Comparison of ENCODE assay signal across 19 cellular contexts in the genomic region with DNA sequence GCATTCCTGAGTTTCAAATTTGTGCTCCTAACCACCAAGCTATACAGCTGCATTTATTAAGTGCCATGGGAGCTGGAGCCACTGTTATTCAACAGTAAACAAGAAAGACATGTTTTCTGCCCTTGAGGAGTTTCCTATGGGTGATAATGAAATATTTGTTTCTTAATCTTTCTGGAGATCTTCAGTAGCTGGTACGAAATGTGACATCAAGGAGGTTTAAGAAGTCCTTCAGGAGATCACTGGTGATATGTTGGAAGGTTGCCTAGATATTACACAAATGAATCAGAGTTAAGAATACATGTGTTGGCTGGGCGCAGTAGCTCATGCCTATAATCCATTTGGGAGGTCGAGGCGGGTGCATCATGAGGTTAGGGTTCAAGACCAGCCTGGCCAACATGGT. TPM values are rescaled to one million over a fixed set of nuclear protein-coding genes. Genes with fewer than 3 reads are reported as not detected.
DNase-seq lines count a peak whose midpoint lies in the region; ATAC-seq and TF ChIP-seq lines count a peak whose summit lies in the region.
"Had no signal": no experiment of that assay in that cellular context is flagged by ENCODE, and none has a peak within 500 bp of the region (broad histone marks: within the 10 kb centered on the region; RNA-seq: fewer than 3 reads in every experiment).

No MANE protein-coding gene starts in this region.

- H3K36me3 Mint-ChIP-seq in chondrocyte (ENCODE audit: low read depth), result peaks cover 1% of the 10 kb centered on the region

- H3K4me2 ChIP-seq in fibroblast of lung (ENCODE audit: extremely low read depth, insufficient read depth, low read length), result no peak overlapping the region
- H3K4me2 ChIP-seq in Karpas-422 (ENCODE audit: low read depth, low read length, poor library complexity, severe bottlenecking), result no peak overlapping the region

- in situ Hi-C loops in gastrocnemius medialis (cut with MboI; ENCODE audit: low sequenced_read_pairs in 4 of 4), result no loop called here

- peaks cover 3% of the 10 kb centered on the region for H3K36me3 ChIP-seq in fibroblast of lung (ENCODE audit: control insufficient read depth, insufficient read depth, low read length)
- peaks cover 0 to 28% of the 10 kb centered on the region in 2 donors for H3K36me3 ChIP-seq in gastrocnemius medialis
- peaks cover 26% of the 10 kb centered on the region for H3K36me3 ChIP-seq in Karpas-422 (ENCODE audit: insufficient read depth, low read length)

- intact Hi-C loops in gastrocnemius medialis (cut with DNase I; ENCODE audit: low total_unique reads), result no loop called here

- H3K4me1 ChIP-seq in fibroblast of lung (ENCODE audit: control insufficient read depth, extremely low read depth, insufficient read depth, low read length) (peaks cover 14% of the 10 kb centered on the region), gastrocnemius medialis (peaks cover 30 to 34% of the 10 kb centered on the region in 2 donors), Karpas-422 (ENCODE audit: low read length) (no peaks in the 10 kb centered on the region)
- H3K4me1 ChIP-seq: testis had no signal

- no peak overlapping the region for H3K27ac ChIP-seq in fibroblast of lung (ENCODE audit: insufficient read depth, low read length)
- peak overlapping the region; percentile 61 to 79 (median 72) for H3K27ac ChIP-seq in gastrocnemius medialis
- H3K27ac ChIP-seq in Karpas-422 (ENCODE audit: low read length), result no peak overlapping the region
- H3K27ac ChIP-seq: coronary artery, testis had no signal

- TF ChIP-seq CTCF in fibroblast of lung (conservative IDR thresholded peaks at IDR 0.05 in 1 of 2, IDR thresholded peaks at IDR 0.05 in 1 of 2; ENCODE audit: low read depth in 1 of 2, low read length in 2 of 2) (no peak), gastrocnemius medialis (IDR thresholded peaks at IDR 0.05 in 4 of 5, conservative IDR thresholded peaks at IDR 0.05 in 1 of 5) (no peak), chondrocyte (IDR thresholded peaks at IDR 0.05) (no peak)

- H4K20me1 ChIP-seq in fibroblast of lung (ENCODE audit: control insufficient read depth, extremely low read depth, insufficient read depth, low read length) (no peaks in the 10 kb centered on the region), Karpas-422 (ENCODE audit: insufficient read depth, low read depth, low read length) (no peaks in the 10 kb centered on the region)

- no peak overlapping the region for H3K27ac Mint-ChIP-seq in chondrocyte (ENCODE audit: unreplicated experiment)

- H3K9me3 Mint-ChIP-seq in chondrocyte (ENCODE audit: low read depth), result no peaks in the 10 kb centered on the region

- peak; percentile 41 for DNase-seq in ELR (ENCODE audit: low read depth)
- peak; percentile 18 for DNase-seq in NCI-H82 treated with DMSO at 0.1 percent for 48 hours (lab: John Stamatoyannopoulos, UW; ENCODE audit: unreplicated experiment)
- DNase-seq in fibroblast of lung (ENCODE audit: low read depth in 2 of 2), result peak; percentile 47 to 74
- DNase-seq in gastrocnemius medialis, result no peak
- DNase-seq in chondrocyte (ENCODE audit: low spot score), result no peak
- DNase-seq in Karpas-422, result no peak
- DNase-seq in AG08396 (ENCODE audit: low spot score), result no peak
- DNase-seq: activated CD4-positive, CD25-positive, alpha-beta regulatory T cell; erythroblast; hypothalamus; left colon; NCI-H1048; RPMI8226; stimulated activated CD4-positive, alpha-beta T cell treated with anti-CD3 and anti-CD28 coated beads, Interleukin-4, amount 100 ng/mL, for 24 hours; stimulated activated CD8-positive, alpha-beta memory T cell treated with anti-CD3 and anti-CD28 coated beads, Interleukin-4, amount 100 ng/mL, for 48 hours; T-helper 1 cell; testis had no signal

- H3K4me3 ChIP-seq in fibroblast of lung (replicated peaks in 1 of 4; ENCODE audit: control extremely low read depth in 1 of 4, insufficient read depth in 1 of 4, low read depth in 3 of 4, low read length in 4 of 4), result no peak overlapping the region
- H3K4me3 ChIP-seq in gastrocnemius medialis, result no peak overlapping the region
- H3K4me3 ChIP-seq in Karpas-422 (ENCODE audit: low read length), result no peak overlapping the region
- H3K4me3 ChIP-seq: coronary artery, testis had no signal

- H3K9me3 ChIP-seq in fibroblast of lung (ENCODE audit: control insufficient read depth, insufficient read depth, low read depth, low read length) (no peaks in the 10 kb centered on the region), gastrocnemius medialis (no peaks in the 10 kb centered on the region), Karpas-422 (ENCODE audit: low read length) (no peaks in the 10 kb centered on the region)
- H3K9me3 ChIP-seq: testis had no signal

- H3K27me3 Mint-ChIP-seq in chondrocyte (ENCODE audit: low read depth), result no peaks in the 10 kb centered on the region

- H3K9ac ChIP-seq in fibroblast of lung (ENCODE audit: insufficient read depth, low read length) (no peak overlapping the region), Karpas-422 (ENCODE audit: low read length) (no peak overlapping the region)

- H3K79me2 ChIP-seq in fibroblast of lung (ENCODE audit: control insufficient read depth, insufficient read depth, low read length), result peaks cover 21% of the 10 kb centered on the region
- H3K79me2 ChIP-seq in Karpas-422 (ENCODE audit: low read length), result peaks cover 87% of the 10 kb centered on the region

- no peak overlapping the region for H2AFZ ChIP-seq in fibroblast of lung (ENCODE audit: low read length)
- no peak overlapping the region for H2AFZ ChIP-seq in Karpas-422 (ENCODE audit: low read length)

- H3K9me2 ChIP-seq in Karpas-422 (replicated peaks; ENCODE audit: insufficient read depth, low read length), result no peaks in the 10 kb centered on the region

- H3K4me1 Mint-ChIP-seq in chondrocyte (ENCODE audit: low read depth), result peaks cover 21% of the 10 kb centered on the region

- ATAC-seq in gastrocnemius medialis, result peak; percentile 97 to 98
- ATAC-seq: left colon had no signal

- no peak for TF ChIP-seq POLR2A in gastrocnemius medialis (IDR thresholded peaks at IDR 0.05)

- H3K27me3 ChIP-seq in fibroblast of lung (ENCODE audit: control insufficient read depth, insufficient read depth, low read length), result no peaks in the 10 kb centered on the region
- no peaks in the 10 kb centered on the region for H3K27me3 ChIP-seq in gastrocnemius medialis
- no peaks in the 10 kb centered on the region for H3K27me3 ChIP-seq in Karpas-422 (ENCODE audit: low read length)
- H3K27me3 ChIP-seq: testis had no signal

- no peak overlapping the region for H3K4me3 Mint-ChIP-seq in chondrocyte (ENCODE audit: unreplicated experiment)
- H3K4me3 Mint-ChIP-seq: CD14-positive monocyte had no signal

RNA-seq across cellular contexts. Expression of gene RHOT1, which starts 14.9 kb away (rescaled TPM):
- total RNA-seq in fibroblast of lung (44.7 and 58.8 TPM in 2 replicates), gastrocnemius medialis (10 to 100 TPM; 30.8 to 67.5 (median 36.2) TPM), chondrocyte (26.7 to 31.5 TPM (median 27.0 TPM) in 3 replicates)
- 41.3 and 45.6 TPM in 2 replicates for polyA plus RNA-seq in fibroblast of lung
- polyA plus RNA-seq in fibroblast of lung (2012), result 19.2 and 20.2 TPM in 2 replicates
- 7.0 and 17.9 TPM in 2 replicates for polyA minus RNA-seq in fibroblast of lung (ENCODE audit: low replicate concordance)
- total RNA-seq in Karpas-422 (2014; rRNA removed; shearing (Covaris generic); ENCODE audit: low replicate concordance), result 36.9 and 87.5 TPM in 2 replicates

Comparison
In these comparisons a context has a peak if more than half of its experiments do, and no peak if none do; other contexts are left out.
1. DNase-seq: peak in ELR (single experiment), NCI-H82 treated with DMSO at 0.1 percent for 48 hours (single experiment) and fibroblast of lung (2 of 2); none in gastrocnemius medialis (0 of 2), chondrocyte (single experiment), Karpas-422 (single experiment) and AG08396 (single experiment).
2. H3K27ac ChIP-seq: peak in gastrocnemius medialis (4 of 4); none in fibroblast of lung (single experiment) and Karpas-422 (single experiment).